ENCODE assay signal across 17 cellular contexts in genomic region chr4:40300371-40301162, GRCh38. TPM values are rescaled to one million over a fixed set of nuclear protein-coding genes. Genes with fewer than 3 reads are reported as not detected.
A peak's percentile ranks its signal among the peaks of the same experiment; 100 is the strongest.
DNase-seq lines count a peak whose midpoint lies in the region; ATAC-seq and TF ChIP-seq lines count a peak whose summit lies in the region.
"Had no signal": no experiment of that assay in that cellular context is flagged by ENCODE, and none has a peak within 500 bp of the region (broad histone marks: within the 10 kb centered on the region; RNA-seq: fewer than 3 reads in every experiment).

No MANE protein-coding gene starts in this region.

- no peaks in the 10 kb centered on the region for H3K27me3 ChIP-seq in CD8-positive, alpha-beta T cell (ENCODE audit: insufficient read depth, low read length)
- no peaks in the 10 kb centered on the region for H3K27me3 ChIP-seq in Peyer's patch
- H3K27me3 ChIP-seq in SK-N-SH (ENCODE audit: insufficient read depth), result no peaks in the 10 kb centered on the region
- H3K27me3 ChIP-seq in gastrocnemius medialis, result no peaks in the 10 kb centered on the region
- H3K27me3 ChIP-seq in thyroid gland, result no peaks in the 10 kb centered on the region

- peak overlapping the region; percentile 98 for H3K27ac Mint-ChIP-seq in CD8-positive, alpha-beta T cell
- peak overlapping the region; percentile 93 for H3K27ac Mint-ChIP-seq in central memory CD8-positive, alpha-beta T cell (ENCODE audit: low read depth)
- H3K27ac Mint-ChIP-seq: dendritic cell treated with granulocyte-macrophage colony-stimulating factor and Interleukin-4, amounts not matched to agents 40 ng/mL and 50 ng/mL, for 4 days had no signal

- WGBS in SK-N-SH (ENCODE audit: low lambda C conversion rate), result 90% methylated on average over 9 of the region's 9 CpGs
- 85 to 92% methylated on average over 9 of the region's 9 CpGs for WGBS in thyroid gland, 2 donors

- POLR2A ChIA-PET in CD8-positive, alpha-beta T cell (lab: Charles Lee), result interaction anchor here (0.6 to 2.6 kb wide), 16 partner anchors 10 to 106 kb away, joined by 3 to 14 read pairs (median 8); no protein-coding TSS in a partner anchor
- POLR2A ChIA-PET in SK-N-SH (lab: Yijun Ruan, JAX), result no interaction called here

- H3K4me2 ChIP-seq in SK-N-SH, result no peak overlapping the region

- no peaks in the 10 kb centered on the region for H3K79me2 ChIP-seq in SK-N-SH (ENCODE audit: insufficient read depth)

- TF ChIP-seq RAD21 in SK-N-SH (IDR thresholded peaks at IDR 0.05; ENCODE audit: low read length), result no peak

- no peaks in the 10 kb centered on the region for H3K36me3 ChIP-seq in CD8-positive, alpha-beta T cell (ENCODE audit: insufficient read depth, low read length)
- H3K36me3 ChIP-seq in Peyer's patch (no peaks in the 10 kb centered on the region), SK-N-SH (replicated peaks in 1 of 2; ENCODE audit: control insufficient read depth in 1 of 2, insufficient read depth in 2 of 2, low read length in 1 of 2) (no peaks in the 10 kb centered on the region), gastrocnemius medialis (no peaks in the 10 kb centered on the region), thyroid gland (no peaks in the 10 kb centered on the region)

- in situ Hi-C loops in gastrocnemius medialis (cut with MboI; ENCODE audit: low sequenced_read_pairs in 4 of 4), result loop anchor here in 2 of 4 donors (25.0 kb wide), 2 partner anchors 238 to 838 kb away; partner anchors contain the start of genes LIAS (in 1 of the 2), N4BP2 (in 1 of the 2) and RPL9 (in 1 of the 2)

- peaks cover 81% of the 10 kb centered on the region for H3K4me1 ChIP-seq in CD8-positive, alpha-beta T cell (ENCODE audit: insufficient read depth, low read length)
- H3K4me1 ChIP-seq in Peyer's patch, result peaks cover 0 to 25% (median 2%) of the 10 kb centered on the region in 4 donors
- no peaks in the 10 kb centered on the region for H3K4me1 ChIP-seq in SK-N-SH (ENCODE audit: control insufficient read depth in 1 of 2, insufficient read depth in 2 of 2, low read depth in 1 of 2, low read length in 1 of 2)
- H3K4me1 ChIP-seq in gastrocnemius medialis, result no peaks in the 10 kb centered on the region
- H3K4me1 ChIP-seq in thyroid gland, result no peaks in the 10 kb centered on the region

- H2AFZ ChIP-seq in SK-N-SH (ENCODE audit: low read depth), result no peak overlapping the region

- no peak for DNase-seq in CD8-positive, alpha-beta T cell
- DNase-seq in Peyer's patch (no peak), SK-N-SH (no peak), left ventricle myocardium superior (no peak), gastrocnemius medialis (no peak), thyroid gland (no peak)
- no peak for DNase-seq in central memory CD8-positive, alpha-beta T cell (ENCODE audit: low spot score in 2 of 2)
- DNase-seq: activated CD4-positive, CD25-positive, alpha-beta regulatory T cell; NCI-H2029 treated with DMSO at 0.1 percent for 48 hours; NCI-H526 treated with DMSO at 0.1 percent for 48 hours; SW 1271 had no signal

- H3K27me3 Mint-ChIP-seq in CD8-positive, alpha-beta T cell (ENCODE audit: low read depth), result no peaks in the 10 kb centered on the region
- H3K27me3 Mint-ChIP-seq in central memory CD8-positive, alpha-beta T cell, result no peaks in the 10 kb centered on the region

- ATAC-seq in CD8-positive, alpha-beta T cell, result no peak
- ATAC-seq in central memory CD8-positive, alpha-beta T cell (replicated peaks; ENCODE audit: extremely low read depth, poor library complexity, severe bottlenecking), result no peak
- ATAC-seq in left ventricle myocardium superior (no peak), gastrocnemius medialis (no peak)

- CTCF ChIA-PET in CD8-positive, alpha-beta T cell (lab: Charles Lee), result interaction anchor here (0.6 to 2.7 kb wide), 18 partner anchors 8 to 150 kb away, joined by 3 to 9 read pairs (median 4); no protein-coding TSS in a partner anchor
- CTCF ChIA-PET in SK-N-SH (lab: Yijun Ruan, JAX), result interaction anchor here (1.1 to 2.4 kb wide), 2 partner anchors 9 to 16 kb away, joined by 3 to 10 read pairs; no protein-coding TSS in a partner anchor

- no peaks in the 10 kb centered on the region for H3F3A ChIP-seq in SK-N-SH (replicated peaks; ENCODE audit: insufficient read depth)

- H3K4me3 Mint-ChIP-seq in CD8-positive, alpha-beta T cell, result peak overlapping the region; percentile 42
- peak overlapping the region; percentile 53 for H3K4me3 Mint-ChIP-seq in central memory CD8-positive, alpha-beta T cell
- H3K4me3 Mint-ChIP-seq: dendritic cell treated with granulocyte-macrophage colony-stimulating factor and Interleukin-4, amounts not matched to agents 40 ng/mL and 50 ng/mL, for 4 days; neural crest cell had no signal

- H3K9me3 ChIP-seq in CD8-positive, alpha-beta T cell (ENCODE audit: low read length), result no peaks in the 10 kb centered on the region
- H3K9me3 ChIP-seq in Peyer's patch (no peaks in the 10 kb centered on the region), SK-N-SH (no peaks in the 10 kb centered on the region), gastrocnemius medialis (no peaks in the 10 kb centered on the region), thyroid gland (no peaks in the 10 kb centered on the region)

- no peak overlapping the region for H3K9ac ChIP-seq in SK-N-SH

- peaks cover 4% of the 10 kb centered on the region for H3K9me3 Mint-ChIP-seq in CD8-positive, alpha-beta T cell
- no peaks in the 10 kb centered on the region for H3K9me3 Mint-ChIP-seq in central memory CD8-positive, alpha-beta T cell

- TF ChIP-seq EP300 in SK-N-SH (IDR thresholded peaks at IDR 0.05; ENCODE audit: borderline replicate concordance in 1 of 2, low read depth in 1 of 2, low read length in 1 of 2), result no peak

- intact Hi-C loops in CD8-positive, alpha-beta T cell (cut with DNase I, micrococcal nuclease), result loop anchor here (1.0 to 2.0 kb wide), 3 partner anchors 9 to 16 kb away; no protein-coding TSS in a partner anchor
- intact Hi-C loops in left ventricle myocardium superior (cut with micrococcal nuclease) (no loop called here), gastrocnemius medialis (cut with DNase I; ENCODE audit: low total_unique reads) (no loop called here), thyroid gland (cut with DNase I) (loop anchor here (10.0 kb wide), 2 partner anchors 146 to 606 kb away; partner anchors contain the start of gene UBE2K)

- peak overlapping the region; percentile 0 for H3K4me3 ChIP-seq in CD8-positive, alpha-beta T cell (ENCODE audit: low read depth, low read length)
- no peak overlapping the region for H3K4me3 ChIP-seq in Peyer's patch
- H3K4me3 ChIP-seq in SK-N-SH (ENCODE audit: low read depth in 2 of 2, low read length in 1 of 2), result no peak overlapping the region
- no peak overlapping the region for H3K4me3 ChIP-seq in gastrocnemius medialis
- no peak overlapping the region for H3K4me3 ChIP-seq in thyroid gland (replicated peaks in 1 of 3)

- no peaks in the 10 kb centered on the region for H4K20me1 ChIP-seq in SK-N-SH (ENCODE audit: insufficient read depth)

- TF ChIP-seq CTCF in 22Rv1 (IDR thresholded peaks at IDR 0.05) (no peak), Peyer's patch (IDR thresholded peaks at IDR 0.05) (no peak), SK-N-SH (IDR thresholded peaks at IDR 0.05) (no peak), gastrocnemius medialis (IDR thresholded peaks at IDR 0.05 in 4 of 5, conservative IDR thresholded peaks at IDR 0.05 in 1 of 5) (no peak), thyroid gland (IDR thresholded peaks at IDR 0.05) (no peak)
- no peak for TF ChIP-seq CTCF in CD8-positive, alpha-beta T cell (IDR thresholded peaks at IDR 0.05)

- peaks cover 79% of the 10 kb centered on the region for H3K4me1 Mint-ChIP-seq in CD8-positive, alpha-beta T cell (ENCODE audit: low read depth)
- H3K4me1 Mint-ChIP-seq in central memory CD8-positive, alpha-beta T cell, result peaks cover 54% of the 10 kb centered on the region
- H3K4me1 Mint-ChIP-seq: neural crest cell had no signal

- no peak for TF ChIP-seq POLR2A in Peyer's patch (IDR thresholded peaks at IDR 0.05)
- no peak for TF ChIP-seq POLR2A in gastrocnemius medialis (IDR thresholded peaks at IDR 0.05)
- no peak for TF ChIP-seq POLR2A in thyroid gland (IDR thresholded peaks at IDR 0.05)

- H3K27ac ChIP-seq in 22Rv1, result peak overlapping the region; percentile 50
- peak overlapping the region; percentile 46 for H3K27ac ChIP-seq in CD8-positive, alpha-beta T cell (ENCODE audit: low read depth, low read length)
- H3K27ac ChIP-seq in Peyer's patch, result peak overlapping the region; percentile 33 to 82 (median 72)
- no peak overlapping the region for H3K27ac ChIP-seq in SK-N-SH (ENCODE audit: low read depth in 2 of 2, low read length in 1 of 2)
- no peak overlapping the region for H3K27ac ChIP-seq in gastrocnemius medialis
- no peak overlapping the region for H3K27ac ChIP-seq in thyroid gland

- no peaks in the 10 kb centered on the region for H3K36me3 Mint-ChIP-seq in CD8-positive, alpha-beta T cell
- peaks cover 12% of the 10 kb centered on the region for H3K36me3 Mint-ChIP-seq in central memory CD8-positive, alpha-beta T cell (ENCODE audit: insufficient read depth)

- H3K9me2 ChIP-seq in SK-N-SH, result no peaks in the 10 kb centered on the region

TF ChIP-seq in SK-N-SH, 30 proteins besides CTCF, POLR2A, EP300 and RAD21 (continues in another document):
- TF ChIP-seq FOXJ3 (CRISPR knock-in tag; IDR thresholded peaks at IDR 0.05) (no peak), TEAD4 (IDR thresholded peaks at IDR 0.05; ENCODE audit: borderline replicate concordance, insufficient read depth) (no peak), EZH2phosphoT487 (IDR thresholded peaks at IDR 0.05; ENCODE audit: borderline replicate concordance, low read depth) (no peak), RXRA (IDR thresholded peaks at IDR 0.05; ENCODE audit: borderline replicate concordance, low read depth) (no peak), CHD2 (IDR thresholded peaks at IDR 0.05; ENCODE audit: low read length, partially characterized antibody) (no peak)

RNA-seq across cellular contexts. Expression of gene CHRNA9, which starts 34.6 kb away (rescaled TPM):
- under 1 TPM; 0.14 to 0.58 TPM for total RNA-seq in CD8-positive, alpha-beta T cell
- not detected for total RNA-seq in Peyer's patch
- polyA plus RNA-seq in SK-N-SH (2012; rRNA removed), result 0.05 and 0.26 TPM in 2 replicates
- 0.14 and 0.15 TPM in 2 replicates for polyA plus RNA-seq in SK-N-SH (2012; cell fraction: cytosol; rRNA removed)
- polyA plus RNA-seq in SK-N-SH (2012; cell fraction: nucleus; rRNA removed), result 0.05 and 0.07 TPM in 2 replicates
- total RNA-seq in left ventricle myocardium superior, result not detected
- total RNA-seq in gastrocnemius medialis, result not detected
- total RNA-seq in thyroid gland, result under 1 TPM in 1 of 4 donors, not detected in 3; 0.11 TPM
- total RNA-seq: esophagus mucosa, lung microvascular endothelial cell, neural crest cell, subcutaneous adipose tissue had no signal

Comparison
In these comparisons a context has a peak if more than half of its experiments do, and no peak if none do; other contexts are left out.
1. H3K27ac ChIP-seq: peak in 22Rv1 (single experiment), CD8-positive, alpha-beta T cell (single experiment) and Peyer's patch (4 of 4); none in SK-N-SH (0 of 2), gastrocnemius medialis (0 of 4) and thyroid gland (0 of 3).
2. intact Hi-C loops: an anchor here in CD8-positive, alpha-beta T cell (1.0 to 2.0 kb wide) and thyroid gland (10.0 kb wide); none called in left ventricle myocardium superior and gastrocnemius medialis.